ENCODE assay signal across 23 cellular contexts in genomic region chr14:69720912-69721311, GRCh38. TPM values are rescaled to one million over a fixed set of nuclear protein-coding genes. Genes with fewer than 3 reads are reported as not detected.
A peak's percentile ranks its signal among the peaks of the same experiment; 100 is the strongest.
DNase-seq lines count a peak whose midpoint lies in the region; ATAC-seq, FAIRE-seq and TF ChIP-seq lines count a peak whose summit lies in the region.
"Had no signal": no experiment of that assay in that cellular context is flagged by ENCODE, and none has a peak within 500 bp of the region (broad histone marks: within the 10 kb centered on the region; RNA-seq: fewer than 3 reads in every experiment).

No MANE protein-coding gene starts in this region.

- H3K9ac ChIP-seq in neuronal stem cell (ENCODE audit: low read depth, low read length, poor library complexity) = no peak overlapping the region
- H3K9ac ChIP-seq: BLaER1 had no signal

- no peak overlapping the region for H2BK120ac ChIP-seq in neuronal stem cell (ENCODE audit: low read depth, low read length)

- peaks cover 9 to 16% of the 10 kb centered on the region in 2 donors for H3K4me1 ChIP-seq in neuronal stem cell (ENCODE audit: control insufficient read depth in 2 of 2, insufficient read depth in 1 of 2, low read depth in 1 of 2, low read length in 2 of 2)
- peaks cover 13% of the 10 kb centered on the region for H3K4me1 ChIP-seq in psoas muscle

- no peaks in the 10 kb centered on the region for H3K9me3 Mint-ChIP-seq in activated CD8-positive, alpha-beta memory T cell treated with anti-CD3 and anti-CD28 coated beads, Interleukin-2, amount 10 ng/mL, durations not matched to agents 7 days and 5 days (ENCODE audit: low read depth)
- H3K9me3 Mint-ChIP-seq in activated T-helper 17 cell treated with anti-CD3 and anti-CD28 coated beads, Interleukin-2, amount 50 U/mL, for 72 hours = no peaks in the 10 kb centered on the region
- H3K9me3 Mint-ChIP-seq: CD8-positive, alpha-beta T cell had no signal

- H3K27me3 ChIP-seq in neuronal stem cell (ENCODE audit: control insufficient read depth in 3 of 3, insufficient read depth in 3 of 3, low read depth in 1 of 3, low read length in 3 of 3) (no peaks in the 10 kb centered on the region), psoas muscle (ENCODE audit: insufficient read depth in 3 of 3, low read length in 2 of 3) (no peaks in the 10 kb centered on the region)
- H3K27me3 ChIP-seq: BLaER1, MG63 had no signal

- no peak overlapping the region for H2BK5ac ChIP-seq in neuronal stem cell (ENCODE audit: low read length)

- no peak overlapping the region for H3K23ac ChIP-seq in neuronal stem cell (ENCODE audit: low read depth, low read length, poor library complexity)

- H4K91ac ChIP-seq in neuronal stem cell (ENCODE audit: low read depth, low read length, poor library complexity) = no peak overlapping the region

- H2AFZ ChIP-seq in neuronal stem cell (ENCODE audit: low read length) = peak overlapping the region; percentile 27

- H2BK15ac ChIP-seq in neuronal stem cell (ENCODE audit: low read length) = no peak overlapping the region

- CTCF ChIA-PET in activated CD8-positive, alpha-beta memory T cell treated with anti-CD3 and anti-CD28 coated beads, Interleukin-2, amount 10 ng/mL, durations not matched to agents 7 days and 5 days (lab: Charles Lee) = interaction anchor here (1.0 to 1.2 kb wide), 2 partner anchors 10 to 35 kb away, joined by 3 read pairs; no protein-coding TSS in a partner anchor

- no peak overlapping the region for H3K27ac Mint-ChIP-seq in activated CD8-positive, alpha-beta memory T cell treated with anti-CD3 and anti-CD28 coated beads, Interleukin-2, amount 10 ng/mL, durations not matched to agents 7 days and 5 days
- H3K27ac Mint-ChIP-seq in activated T-helper 17 cell treated with anti-CD3 and anti-CD28 coated beads, Interleukin-2, amount 50 U/mL, for 72 hours = no peak overlapping the region
- H3K27ac Mint-ChIP-seq: CD8-positive, alpha-beta T cell had no signal

- H3K4ac ChIP-seq in neuronal stem cell (ENCODE audit: low read length) = no peak overlapping the region

- H3K79me1 ChIP-seq in neuronal stem cell (ENCODE audit: low read depth, low read length) = no peaks in the 10 kb centered on the region

- no peak overlapping the region for H3K14ac ChIP-seq in neuronal stem cell (ENCODE audit: low read length)

- no peak for ATAC-seq in activated CD8-positive, alpha-beta memory T cell treated with anti-CD3 and anti-CD28 coated beads, Interleukin-2, amount 10 ng/mL, durations not matched to agents 7 days and 5 days
- ATAC-seq in activated T-helper 17 cell treated with anti-CD3 and anti-CD28 coated beads, Interleukin-2, amount 50 U/mL, for 72 hours (replicated peaks) = no peak
- ATAC-seq in psoas muscle = no peak
- ATAC-seq: CD8-positive, alpha-beta T cell had no signal

- no peak overlapping the region for H3K18ac ChIP-seq in neuronal stem cell (ENCODE audit: low read length)

- DNase-seq in activated CD8-positive, alpha-beta memory T cell treated with anti-CD3 and anti-CD28 coated beads for 24 hours = peak; percentile 35
- DNase-seq in activated CD8-positive, alpha-beta memory T cell treated with anti-CD3 and anti-CD28 coated beads, Interleukin-2, amount 10 ng/mL, durations not matched to agents 7 days and 5 days = no peak
- DNase-seq in HTR-8/SVneo (ENCODE audit: insufficient read length, low spot score) (no peak), choroid plexus epithelial cell (ENCODE audit: low read depth) (peak; percentile 33), neuronal stem cell (ENCODE audit: low spot score) (no peak), NOMO-1 treated with DMSO at 0.1 percent for 48 hours (lab: John Stamatoyannopoulos, UW; ENCODE audit: unreplicated experiment) (no peak), psoas muscle (no peak)
- DNase-seq: ACHN; CD8-positive, alpha-beta T cell; DND-41; H7; MG63; NCI-H1048; NCI-H1417 treated with DMSO at 0.1 percent for 48 hours; NCI-H187; NCI-H2107; NCI-H69; SHP77 treated with DMSO at 0.1 percent for 48 hours had no signal

- H3K4me3 Mint-ChIP-seq in activated CD8-positive, alpha-beta memory T cell treated with anti-CD3 and anti-CD28 coated beads, Interleukin-2, amount 10 ng/mL, durations not matched to agents 7 days and 5 days = no peak overlapping the region
- H3K4me3 Mint-ChIP-seq in activated T-helper 17 cell treated with anti-CD3 and anti-CD28 coated beads, Interleukin-2, amount 50 U/mL, for 72 hours = no peak overlapping the region
- H3K4me3 Mint-ChIP-seq: CD8-positive, alpha-beta T cell had no signal

- WGBS in neuronal stem cell (ENCODE audit: extremely low coverage in 2 of 2, insufficient read length in 2 of 2, insufficient replicate concordance in 1 of 2), 2 donors = no CpG with 5 or more reads among the region's 4 CpGs
- WGBS in psoas muscle, 3 donors = 76 to 91% (median 81%) methylated on average over 4 of the region's 4 CpGs

- no peak overlapping the region for H2AK5ac ChIP-seq in neuronal stem cell (ENCODE audit: low read depth, low read length)

- no peak overlapping the region for H3K27ac ChIP-seq in neuronal stem cell (replicated peaks; ENCODE audit: low read length)
- no peak overlapping the region for H3K27ac ChIP-seq in psoas muscle
- H3K27ac ChIP-seq: 22Rv1, BLaER1, RWPE1 had no signal

- peaks cover 7% of the 10 kb centered on the region for H3K36me3 Mint-ChIP-seq in activated CD8-positive, alpha-beta memory T cell treated with anti-CD3 and anti-CD28 coated beads, Interleukin-2, amount 10 ng/mL, durations not matched to agents 7 days and 5 days
- peaks cover 12% of the 10 kb centered on the region for H3K36me3 Mint-ChIP-seq in activated T-helper 17 cell treated with anti-CD3 and anti-CD28 coated beads, Interleukin-2, amount 50 U/mL, for 72 hours (ENCODE audit: low read depth)
- H3K36me3 Mint-ChIP-seq: CD8-positive, alpha-beta T cell had no signal

- peak; percentile 10 for TF ChIP-seq CTCF in choroid plexus epithelial cell (conservative IDR thresholded peaks at IDR 0.05; ENCODE audit: low read depth, low read length)
- no peak for TF ChIP-seq CTCF in psoas muscle (IDR thresholded peaks at IDR 0.05)

- H3K27me3 Mint-ChIP-seq in activated CD8-positive, alpha-beta memory T cell treated with anti-CD3 and anti-CD28 coated beads, Interleukin-2, amount 10 ng/mL, durations not matched to agents 7 days and 5 days = no peaks in the 10 kb centered on the region
- H3K27me3 Mint-ChIP-seq in activated T-helper 17 cell treated with anti-CD3 and anti-CD28 coated beads, Interleukin-2, amount 50 U/mL, for 72 hours = no peaks in the 10 kb centered on the region

- H3K4me1 Mint-ChIP-seq in activated CD8-positive, alpha-beta memory T cell treated with anti-CD3 and anti-CD28 coated beads, Interleukin-2, amount 10 ng/mL, durations not matched to agents 7 days and 5 days = peaks cover 38% of the 10 kb centered on the region
- peaks cover 12% of the 10 kb centered on the region for H3K4me1 Mint-ChIP-seq in activated T-helper 17 cell treated with anti-CD3 and anti-CD28 coated beads, Interleukin-2, amount 50 U/mL, for 72 hours

- no peaks in the 10 kb centered on the region for H3K36me3 ChIP-seq in neuronal stem cell (replicated peaks in 1 of 2; ENCODE audit: control insufficient read depth in 2 of 2, insufficient read depth in 2 of 2, low read length in 2 of 2)
- H3K36me3 ChIP-seq in psoas muscle (ENCODE audit: insufficient read depth in 1 of 2, low read depth in 1 of 2) = no peaks in the 10 kb centered on the region
- H3K36me3 ChIP-seq: BLaER1, MG63 had no signal

- no peak overlapping the region for H2BK12ac ChIP-seq in neuronal stem cell (ENCODE audit: low read length)

- H3K9me3 ChIP-seq in neuronal stem cell (replicated peaks in 1 of 2; ENCODE audit: control insufficient read depth in 2 of 2, insufficient read depth in 1 of 2, low read depth in 1 of 2, low read length in 2 of 2) (no peaks in the 10 kb centered on the region), psoas muscle (no peaks in the 10 kb centered on the region)
- H3K9me3 ChIP-seq: BLaER1, MG63 had no signal

- H4K8ac ChIP-seq in neuronal stem cell (ENCODE audit: low read depth, low read length) = no peak overlapping the region

- intact Hi-C loops in psoas muscle (cut with DNase I) = no loop called here

- FAIRE-seq in HTR-8/SVneo (lab: Jason Lieb, UNC) = peak; percentile 58
- FAIRE-seq: GM12891 had no signal

- H3K4me2 ChIP-seq in neuronal stem cell (ENCODE audit: insufficient read depth, low read length, poor library complexity, severe bottlenecking) = no peak overlapping the region
- H3K4me2 ChIP-seq: BLaER1 had no signal

- H3K4me3 ChIP-seq in choroid plexus epithelial cell (ENCODE audit: low read depth, low read length) = no peak overlapping the region
- H3K4me3 ChIP-seq in neuronal stem cell (ENCODE audit: low read length in 2 of 2) = no peak overlapping the region
- no peak overlapping the region for H3K4me3 ChIP-seq in psoas muscle
- H3K4me3 ChIP-seq: BLaER1, MG63 had no signal

RNA-seq across cellular contexts. Expression of gene SRSF5, which starts 46.0 kb away (rescaled TPM):
- total RNA-seq in activated CD8-positive, alpha-beta memory T cell treated with anti-CD3 and anti-CD28 coated beads, Interleukin-2, amount 10 ng/mL, durations not matched to agents 7 days and 5 days = 100 to 1,000 TPM; 335 to 407 TPM
- 359 TPM for polyA plus RNA-seq in neuronal stem cell (2013, experiment 1 of 2)
- polyA plus RNA-seq in neuronal stem cell (2013, experiment 2 of 2) = 362 TPM
- 100 to 1,000 TPM; 280 to 368 TPM for total RNA-seq in activated T-helper 17 cell treated with anti-CD3 and anti-CD28 coated beads, Interleukin-2, amount 50 U/mL, for 72 hours
- 100 to 1,000 TPM in 3 of 4 donors, 10 to 100 TPM in 1; 95.6 to 171 (median 104) TPM for total RNA-seq in psoas muscle
- 100 to 1,000 TPM in 1 of 3 donors, 10 to 100 TPM in 2; 72.7 to 144 (median 93.8) TPM for polyA plus RNA-seq in psoas muscle

Comparison
In these comparisons a context has a peak if more than half of its experiments do, and no peak if none do; other contexts are left out.
1. DNase-seq: peak in activated CD8-positive, alpha-beta memory T cell treated with anti-CD3 and anti-CD28 coated beads for 24 hours (single experiment) and choroid plexus epithelial cell (single experiment); none in activated CD8-positive, alpha-beta memory T cell treated with anti-CD3 and anti-CD28 coated beads, Interleukin-2, amount 10 ng/mL, durations not matched to agents 7 days and 5 days (single experiment), HTR-8/SVneo (single experiment), neuronal stem cell (single experiment), NOMO-1 treated with DMSO at 0.1 percent for 48 hours (single experiment) and psoas muscle (0 of 2).